8 cellular contexts compared by ENCODE assay signal in genomic region chr15:96356494-96357455, GRCh38. TPM values are rescaled to one million over a fixed set of nuclear protein-coding genes. Genes with fewer than 3 reads are reported as not detected.
A peak's percentile ranks its signal among the peaks of the same experiment; 100 is the strongest.
DNase-seq lines count a peak whose midpoint lies in the region; ATAC-seq and TF ChIP-seq lines count a peak whose summit lies in the region.

No MANE protein-coding gene starts in this region.

- CTCF ChIA-PET in AG04449 (lab: Yijun Ruan, JAX): interaction anchor here (0.6 to 7.5 kb wide), 18 partner anchors 11 to 1821 kb away, joined by 3 to 127 read pairs (median 4); no protein-coding TSS in a partner anchor

- H3K27me3 ChIP-seq in dorsolateral prefrontal cortex: peaks cover 10 to 99% (median 96%) of the 10 kb centered on the region in 45 donors

- no peak for DNase-seq in AG04449 (ENCODE audit: low read depth, low spot score)
- DNase-seq in NCI-H510A treated with DMSO at 0.1 percent for 48 hours (lab: John Stamatoyannopoulos, UW): peak; percentile 48
- peak; percentile 59 for DNase-seq in activated CD4-positive, alpha-beta T cell treated with anti-CD3 and anti-CD28 coated beads, Interleukin-2, amount 50 U/mL, for 1 hour
- peak in 8 of 10 donors; percentile 56 to 80 (median 64) for DNase-seq in dorsolateral prefrontal cortex
- DNase-seq in medulla oblongata (ENCODE audit: extremely low spot score): peak; percentile 76
- DNase-seq in stimulated activated CD8-positive, alpha-beta memory T cell treated with anti-CD3 and anti-CD28 coated beads, Interleukin-12 subunit alpha, Interleukin-12 subunit beta, amount 100 ng/mL, for 4 hours (ENCODE audit: low read depth): peak; percentile 28

- ATAC-seq in GM18867 (IDR thresholded peaks at IDR 0.05; ENCODE audit: unreplicated experiment) (peak; percentile 89), HG03066 (IDR thresholded peaks at IDR 0.05; ENCODE audit: low read depth, unreplicated experiment) (peak; percentile 61)

- H3K27ac ChIP-seq in dorsolateral prefrontal cortex: peak overlapping the region in 35 of 59 donors; percentile 2 to 91 (median 59)

- peak overlapping the region; percentile 78 for H3K4me3 ChIP-seq in AG04449 (ENCODE audit: low read depth, low read length)
- peak overlapping the region; percentile 39 to 76 (median 64) for H3K4me3 ChIP-seq in dorsolateral prefrontal cortex

- TF ChIP-seq CTCF in AG04449 (IDR thresholded peaks at IDR 0.05; ENCODE audit: insufficient read depth, low read length, missing control alignments) (peak; percentile 95), dorsolateral prefrontal cortex (IDR thresholded peaks at IDR 0.05 in 54 of 56, conservative IDR thresholded peaks at IDR 0.05 in 2 of 56; ENCODE audit: low read depth in 1 of 56, partially characterized antibody in 56 of 56) (peak; percentile 68 to 100 (median 96))

- POLR2A ChIA-PET in AG04449 (lab: Yijun Ruan, JAX): no interaction called here

- intact Hi-C loops in dorsolateral prefrontal cortex (cut with DNase I): loop anchor here (5.0 to 10.0 kb wide), 3 partner anchors 881 to 1938 kb away; no protein-coding TSS in a partner anchor

RNA-seq across cellular contexts. Expression of gene NR2F2, which starts 26.3 kb away (rescaled TPM):
- 10 to 100 TPM in 65 of 120 experiments, 1 to 10 TPM in 55; 3.1 to 36.0 (median 10.5) TPM for total RNA-seq in dorsolateral prefrontal cortex
